In genomic region chr4:55424791-55425190, GRCh38 we compare ENCODE assay signal across 22 cellular contexts.
"Had no signal": no experiment of that assay in that cellular context is flagged by ENCODE, and none has a peak within 500 bp of the region (broad histone marks: within the 10 kb centered on the region; RNA-seq: fewer than 3 reads in every experiment).

No MANE protein-coding gene starts in this region.

- H3K9me3 Mint-ChIP-seq: activated B cell treated with CpG ODN at 0.5 μM for 24 hours; activated CD4-positive, alpha-beta memory T cell treated with anti-CD3 and anti-CD28 coated beads for 36 hours; activated naive CD4-positive, alpha-beta T cell treated with anti-CD3 and anti-CD28 coated beads, Interleukin-2, amount 10 ng/mL, durations not matched to agents 7 days and 5 days; activated naive CD8-positive, alpha-beta T cell treated with anti-CD3 and anti-CD28 coated beads, Interleukin-2, amount 50 U/mL, for 24 hours; activated T-helper 2 cell treated with anti-CD3 and anti-CD28 coated beads, Interferon-gamma antibody, Interleukin-2, Interleukin-4, amounts not matched to agents 10 μg/mL and 5 μg/mL and 100 μg/mL, durations not matched to agents 14 hours and 24 hours and 36 hours; effector memory CD8-positive, alpha-beta T cell; neural progenitor cell had no signal

- H3K9me3 ChIP-seq: ascending aorta, lower lobe of right lung, prostate gland, right atrium auricular region, tibial artery, uterus had no signal

- ATAC-seq: activated naive CD8-positive, alpha-beta T cell treated with anti-CD3 and anti-CD28 coated beads, Interleukin-2, amount 50 U/mL, for 24 hours; effector memory CD8-positive, alpha-beta T cell; left colon; lower lobe of right lung had no signal

- H3K4me3 Mint-ChIP-seq: activated B cell treated with CpG ODN at 0.5 μM for 24 hours; activated CD4-positive, alpha-beta memory T cell treated with anti-CD3 and anti-CD28 coated beads for 36 hours; activated naive CD4-positive, alpha-beta T cell treated with anti-CD3 and anti-CD28 coated beads, Interleukin-2, amount 10 ng/mL, durations not matched to agents 7 days and 5 days; activated naive CD8-positive, alpha-beta T cell treated with anti-CD3 and anti-CD28 coated beads, Interleukin-2, amount 50 U/mL, for 24 hours; effector memory CD8-positive, alpha-beta T cell; neural progenitor cell had no signal

- H3K9ac ChIP-seq: neural progenitor cell had no signal

- H3K4me1 Mint-ChIP-seq: activated B cell treated with CpG ODN at 0.5 μM for 24 hours; activated naive CD4-positive, alpha-beta T cell treated with anti-CD3 and anti-CD28 coated beads, Interleukin-2, amount 10 ng/mL, durations not matched to agents 7 days and 5 days; activated naive CD8-positive, alpha-beta T cell treated with anti-CD3 and anti-CD28 coated beads, Interleukin-2, amount 50 U/mL, for 24 hours had no signal

- H2AFZ ChIP-seq: neural progenitor cell had no signal

- H3K27me3 Mint-ChIP-seq: activated B cell treated with CpG ODN at 0.5 μM for 24 hours; activated CD4-positive, alpha-beta memory T cell treated with anti-CD3 and anti-CD28 coated beads for 36 hours; activated naive CD4-positive, alpha-beta T cell treated with anti-CD3 and anti-CD28 coated beads, Interleukin-2, amount 10 ng/mL, durations not matched to agents 7 days and 5 days; activated naive CD8-positive, alpha-beta T cell treated with anti-CD3 and anti-CD28 coated beads, Interleukin-2, amount 50 U/mL, for 24 hours; effector memory CD8-positive, alpha-beta T cell had no signal

- H3K27ac ChIP-seq: ascending aorta, lower lobe of right lung, neural progenitor cell, prostate gland, right atrium auricular region, tibial artery, uterus had no signal

- H3K36me3 ChIP-seq: prostate gland, uterus had no signal

- H3K27ac Mint-ChIP-seq: activated B cell treated with CpG ODN at 0.5 μM for 24 hours; activated CD4-positive, alpha-beta memory T cell treated with anti-CD3 and anti-CD28 coated beads for 36 hours; activated naive CD4-positive, alpha-beta T cell treated with anti-CD3 and anti-CD28 coated beads, Interleukin-2, amount 10 ng/mL, durations not matched to agents 7 days and 5 days; activated naive CD8-positive, alpha-beta T cell treated with anti-CD3 and anti-CD28 coated beads, Interleukin-2, amount 50 U/mL, for 24 hours; activated T-helper 2 cell treated with anti-CD3 and anti-CD28 coated beads, Interferon-gamma antibody, Interleukin-2, Interleukin-4, amounts not matched to agents 10 μg/mL and 5 μg/mL and 100 μg/mL, durations not matched to agents 14 hours and 24 hours and 36 hours; neural progenitor cell had no signal

- DNase-seq: activated B cell treated with CpG ODN at 0.5 μM for 24 hours; activated CD4-positive, alpha-beta memory T cell treated with anti-CD3 and anti-CD28 coated beads for 36 hours; activated CD4-positive, alpha-beta T cell treated with anti-CD3 and anti-CD28 coated beads for 4 hours; activated naive CD4-positive, alpha-beta T cell treated with anti-CD3 and anti-CD28 coated beads, Interleukin-2, amount 10 ng/mL, durations not matched to agents 7 days and 5 days; activated naive CD8-positive, alpha-beta T cell treated with anti-CD3 and anti-CD28 coated beads, Interleukin-2, amount 50 U/mL, for 24 hours; activated T-cell treated with anti-CD3 and anti-CD28 coated beads for 4 hours; dermis blood vessel endothelial cell; effector memory CD8-positive, alpha-beta T cell; hypothalamus; islet precursor cell; left colon; lower lobe of right lung; midbrain; stimulated activated CD4-positive, alpha-beta T cell treated with anti-CD3 and anti-CD28 coated beads, Interleukin-2, amount 100 ng/mL, for 24 hours; stimulated activated naive CD4-positive, alpha-beta T cell treated with Interleukin-2 at 50 U/mL for 16 hours; tibial artery; uterus had no signal

- H3K4me3 ChIP-seq: ascending aorta, lower lobe of right lung, neural progenitor cell, prostate gland, right atrium auricular region, tibial artery, uterus had no signal

- H3K4me1 ChIP-seq: ascending aorta, lower lobe of right lung, neural progenitor cell, prostate gland, right atrium auricular region, uterus had no signal

- H3K4me2 ChIP-seq: neural progenitor cell had no signal

- H3K27me3 ChIP-seq: ascending aorta, neural progenitor cell, right atrium auricular region, tibial artery, uterus had no signal
